Comparison of ENCODE assay signal across 9 cellular contexts in genomic region chr1:181128592-181129497, GRCh38. TPM values are rescaled to one million over a fixed set of nuclear protein-coding genes. Genes with fewer than 3 reads are reported as not detected.
DNase-seq lines count a peak whose midpoint lies in the region; ATAC-seq and TF ChIP-seq lines count a peak whose summit lies in the region.
"Had no signal": no experiment of that assay in that cellular context is flagged by ENCODE, and none has a peak within 500 bp of the region (broad histone marks: within the 10 kb centered on the region; RNA-seq: fewer than 3 reads in every experiment).

No MANE protein-coding gene starts in this region.

- H3K4me3 ChIP-seq in OCI-LY3 (ENCODE audit: low read length): peak overlapping the region; percentile 67
- H3K4me3 ChIP-seq in HAP-1: no peak overlapping the region

- DNase-seq in AML-193 (lab: John Stamatoyannopoulos, UW): peak; percentile 62 to 72
- DNase-seq in Right ventricle myocardium superior: peak; percentile 72
- DNase-seq in NK-92 (lab: John Stamatoyannopoulos, UW; ENCODE audit: unreplicated experiment): no peak
- DNase-seq in HAP-1 (ENCODE audit: low spot score in 2 of 2): no peak
- DNase-seq: DND-41 had no signal

- intact Hi-C loops in Right ventricle myocardium superior (cut with DNase I): no loop called here

- H3K9ac ChIP-seq in OCI-LY3 (ENCODE audit: low read length): peak overlapping the region; percentile 64

- H3K4me1 ChIP-seq in OCI-LY3 (ENCODE audit: low read length) (peaks cover 84% of the 10 kb centered on the region), HAP-1 (no peaks in the 10 kb centered on the region)

- H3K36me3 ChIP-seq in OCI-LY3 (replicated peaks; ENCODE audit: low read depth, low read length) (no peaks in the 10 kb centered on the region), HAP-1 (replicated peaks) (no peaks in the 10 kb centered on the region)

- TF ChIP-seq CTCF in OCI-LY3 (IDR thresholded peaks at IDR 0.05; ENCODE audit: low read depth, low read length): peak; percentile 11; the same call in 1 of the 2 replicates

- in situ Hi-C loops in HAP-1 (cut with MboI; ENCODE audit: low sequenced_read_pairs): no loop called here

- ATAC-seq in GM19035 (IDR thresholded peaks at IDR 0.05; ENCODE audit: unreplicated experiment) (peak; percentile 61), HG03135 (IDR thresholded peaks at IDR 0.05; ENCODE audit: unreplicated experiment) (peak; percentile 47), Right ventricle myocardium superior (ENCODE audit: poor library complexity) (peak; percentile 54)

- H4K20me1 ChIP-seq in OCI-LY3 (ENCODE audit: insufficient read depth, low read length): no peaks in the 10 kb centered on the region

- H3K9me3 ChIP-seq in OCI-LY3 (ENCODE audit: insufficient read depth, low read length): no peaks in the 10 kb centered on the region
- no peaks in the 10 kb centered on the region for H3K9me3 ChIP-seq in HAP-1

- H3K27me3 ChIP-seq in OCI-LY3 (ENCODE audit: low read depth, low read length) (no peaks in the 10 kb centered on the region), HAP-1 (ENCODE audit: low read depth) (no peaks in the 10 kb centered on the region)

- peak overlapping the region; percentile 91 for H3K27ac ChIP-seq in OCI-LY3 (ENCODE audit: low read length)
- peak overlapping the region; percentile 40 for H3K27ac ChIP-seq in temporal lobe (ENCODE audit: low read depth, low read length)

- H3K4me2 ChIP-seq in OCI-LY3 (ENCODE audit: low read length): peak overlapping the region; percentile 90

- no peaks in the 10 kb centered on the region for H3K79me2 ChIP-seq in OCI-LY3 (ENCODE audit: low read length)

- H2AFZ ChIP-seq in OCI-LY3 (ENCODE audit: low read depth, low read length): 0 out of 2 replicates have a peak overlapping the region, but pooled peaks have one; percentile 5

RNA-seq across cellular contexts. Expression of gene IER5, which starts 40.3 kb away (rescaled TPM):
- total RNA-seq in Right ventricle myocardium superior (15.1 TPM), temporal lobe (17.2 TPM)

Comparison
In these comparisons a context has a peak if more than half of its experiments do, and no peak if none do; other contexts are left out.
1. DNase-seq: peak in AML-193 (2 of 2) and Right ventricle myocardium superior (single experiment); none in NK-92 (single experiment) and HAP-1 (0 of 2).
2. Peak in every context shown above with its lines, with median percentiles within 50 percentile points of each other: ATAC-seq.